Comparison of ENCODE assay signal across 1 cellular context in genomic region chr6:27605401-27606342, GRCh38.
TF ChIP-seq lines count a peak whose summit lies in the region.

No MANE protein-coding gene starts in this region.

TF ChIP-seq in HepG2, 621 proteins besides CTCF, POLR2A, EP300 and RAD21 (continued from another document):
- TF ChIP-seq HNF1B (CRISPR knock-in tag; IDR thresholded peaks at IDR 0.05): no peak
- no peak for TF ChIP-seq THRA (CRISPR knock-in tag; IDR thresholded peaks at IDR 0.05; ENCODE audit: borderline replicate concordance)
- TF ChIP-seq SOX13 (IDR thresholded peaks at IDR 0.05): no peak
- no peak for TF ChIP-seq SOX13 (CRISPR knock-in tag; conservative IDR thresholded peaks at IDR 0.05 in 1 of 2, IDR thresholded peaks at IDR 0.05 in 1 of 2)
- TF ChIP-seq RFX3 (CRISPR knock-in tag; IDR thresholded peaks at IDR 0.05): no peak
- no peak for TF ChIP-seq MYC (CRISPR knock-in tag; IDR thresholded peaks at IDR 0.05; ENCODE audit: borderline replicate concordance)
- no peak for TF ChIP-seq SALL2 (CRISPR knock-in tag; IDR thresholded peaks at IDR 0.05)
- no peak; the same call in 1 of the 2 replicates for TF ChIP-seq GABPB1 (CRISPR knock-in tag; IDR thresholded peaks at IDR 0.05)
- TF ChIP-seq PAX8 (CRISPR knock-in tag; IDR thresholded peaks at IDR 0.05; ENCODE audit: borderline replicate concordance): no peak
